Comparison of ENCODE assay signal across 30 cellular contexts in genomic region chr6:65088575-65088974, GRCh38.
"Had no signal": no experiment of that assay in that cellular context is flagged by ENCODE, and none has a peak within 500 bp of the region (broad histone marks: within the 10 kb centered on the region; RNA-seq: fewer than 3 reads in every experiment).

No MANE protein-coding gene starts in this region.

- H3K36me3 ChIP-seq: ascending aorta, cardiac muscle cell had no signal

- H3K4me3 ChIP-seq: ascending aorta, cardiac muscle cell had no signal

- DNase-seq: activated B cell treated with CpG ODN at 0.5 μM for 24 hours; activated CD4-positive, alpha-beta memory T cell treated with anti-CD3 and anti-CD28 coated beads for 36 hours; activated CD4-positive, alpha-beta T cell treated with anti-CD3 and anti-CD28 coated beads for 4 hours; activated CD4-positive, alpha-beta T cell treated with anti-CD3 and anti-CD28 coated beads, Interleukin-2, amount 10 ng/mL, durations not matched to agents 24 days and 14 days; activated CD4-positive, alpha-beta T cell treated with anti-CD3 and anti-CD28 coated beads, Interleukin-2, amount 50 U/mL, for 1 hour; activated CD4-positive, alpha-beta T cell treated with anti-CD3 and anti-CD28 coated beads, Interleukin-2, amount 50 U/mL, for 4 hours; activated CD4-positive, CD25-positive, alpha-beta regulatory T cell treated with anti-CD3 and anti-CD28 coated beads, Interleukin-2, amount 50 U/mL, for 72 hours; activated CD8-positive, alpha-beta memory T cell treated with anti-CD3 and anti-CD28 coated beads, Interleukin-2, amount 10 ng/mL, durations not matched to agents 7 days and 5 days; activated CD8-positive, alpha-beta memory T cell treated with anti-CD3 and anti-CD28 coated beads, Interleukin-2, amount 50 U/mL, for 48 hours; activated CD8-positive, alpha-beta T cell treated with anti-CD3 and anti-CD28 coated beads for 36 hours; activated effector memory CD4-positive, alpha-beta T cell treated with Interleukin-2 at 50 U/mL for 16 hours; activated gamma-delta T cell; activated naive CD4-positive, alpha-beta T cell treated with anti-CD3 and anti-CD28 coated beads, Interleukin-2, amount 10 ng/mL, durations not matched to agents 7 days and 5 days; activated naive CD4-positive, alpha-beta T cell treated with Interleukin-2 at 50 U/mL for 16 hours; activated naive CD8-positive, alpha-beta T cell treated with anti-CD3 and anti-CD28 coated beads, Interleukin-2, amount 10 ng/mL, durations not matched to agents 7 days and 5 days; activated naive CD8-positive, alpha-beta T cell treated with anti-CD3 and anti-CD28 coated beads, Interleukin-2, amount 50 U/mL, for 24 hours; activated T-cell treated with anti-CD3 and anti-CD28 coated beads, Interleukin-2, amount 50 U/mL, for 24 hours; activated T-cell treated with anti-CD3 and anti-CD28 coated beads, Interleukin-2, amount 50 U/mL, for 48 hours; amygdala; anterior cingulate cortex; caudate nucleus; cerebellar nuclear complex; T-helper 1 cell; T-helper 2 cell; T-helper 9 cell had no signal

- ATAC-seq: activated CD8-positive, alpha-beta memory T cell treated with anti-CD3 and anti-CD28 coated beads, Interleukin-2, amount 10 ng/mL, durations not matched to agents 7 days and 5 days; activated CD8-positive, alpha-beta T cell treated with anti-CD3 and anti-CD28 coated beads for 36 hours; activated naive CD8-positive, alpha-beta T cell treated with anti-CD3 and anti-CD28 coated beads, Interleukin-2, amount 50 U/mL, for 24 hours had no signal

- FAIRE-seq: bronchial epithelial cell, TTC549 had no signal

- H3K27me3 ChIP-seq: ascending aorta, cardiac muscle cell had no signal

- H3K27ac ChIP-seq: ascending aorta, cardiac muscle cell, VCaP had no signal

- H3K4me1 ChIP-seq: ascending aorta had no signal

- H3K9me3 ChIP-seq: ascending aorta had no signal
